ENCODE assay signal across 15 cellular contexts in genomic region chr3:10300087-10300486, GRCh38. TPM values are rescaled to one million over a fixed set of nuclear protein-coding genes. Genes with fewer than 3 reads are reported as not detected.
DNase-seq lines count a peak whose midpoint lies in the region; ATAC-seq and TF ChIP-seq lines count a peak whose summit lies in the region.
"Had no signal": no experiment of that assay in that cellular context is flagged by ENCODE, and none has a peak within 500 bp of the region (broad histone marks: within the 10 kb centered on the region; RNA-seq: fewer than 3 reads in every experiment).

No MANE protein-coding gene starts in this region.

- peak overlapping the region in 10 of 11 experiments; percentile 14 to 82 (median 70); a peak in 19 of 22 replicates for H3K4me2 ChIP-seq in BLaER1 treated with 17β-estradiol and CSF1 and Interleukin-3, amounts not matched to agents 10 nM and 100 nM

- H3K27me3 Mint-ChIP-seq in activated CD8-positive, alpha-beta T cell treated with anti-CD3 and anti-CD28 coated beads for 36 hours = no peaks in the 10 kb centered on the region
- H3K27me3 Mint-ChIP-seq: activated naive CD4-positive, alpha-beta T cell treated with anti-CD3 and anti-CD28 coated beads, Interleukin-2, amount 50 U/mL, for 24 hours had no signal

- H4K20me1 ChIP-seq in BLaER1 treated with 17β-estradiol and CSF1 and Interleukin-3, amounts not matched to agents 10 nM and 100 nM = peaks cover 6 to 62% (median 44%) of the 10 kb centered on the region in 11 experiments; a peak in 19 of 22 replicates

- POLR2A ChIA-PET in activated CD8-positive, alpha-beta T cell treated with anti-CD3 and anti-CD28 coated beads for 36 hours (lab: Charles Lee) = interaction anchor here (1.2 kb wide), 1 partner anchor 12 kb away, joined by 4 read pairs; no protein-coding TSS in a partner anchor

- no peak for TF ChIP-seq CTCF in activated CD8-positive, alpha-beta T cell treated with anti-CD3 and anti-CD28 coated beads for 36 hours (IDR thresholded peaks at IDR 0.05)

- H3K9ac ChIP-seq in BLaER1 treated with 17β-estradiol and CSF1 and Interleukin-3, amounts not matched to agents 10 nM and 100 nM = peak overlapping the region; percentile 25 to 67 (median 35); a peak in 20 of 22 replicates
- H3K9ac ChIP-seq: GM23248 had no signal

- H3K4me3 Mint-ChIP-seq in activated CD8-positive, alpha-beta T cell treated with anti-CD3 and anti-CD28 coated beads for 36 hours = no peak overlapping the region
- H3K4me3 Mint-ChIP-seq: activated naive CD4-positive, alpha-beta T cell treated with anti-CD3 and anti-CD28 coated beads, Interleukin-2, amount 50 U/mL, for 24 hours had no signal

- no peaks in the 10 kb centered on the region for H3K9me3 Mint-ChIP-seq in activated CD8-positive, alpha-beta T cell treated with anti-CD3 and anti-CD28 coated beads for 36 hours
- H3K9me3 Mint-ChIP-seq: activated naive CD4-positive, alpha-beta T cell treated with anti-CD3 and anti-CD28 coated beads, Interleukin-2, amount 50 U/mL, for 24 hours had no signal

- intact Hi-C loops in activated CD8-positive, alpha-beta T cell treated with anti-CD3 and anti-CD28 coated beads for 36 hours (cut with micrococcal nuclease) = no loop called here
- intact Hi-C loops in left colon (cut with DNase I, micrococcal nuclease) = no loop called here

- H3K36me3 ChIP-seq in BLaER1 treated with 17β-estradiol and CSF1 and Interleukin-3, amounts not matched to agents 10 nM and 100 nM = peaks cover 76 to 90% (median 86%) of the 10 kb centered on the region in 11 experiments

- ATAC-seq in GM18511 (IDR thresholded peaks at IDR 0.05; ENCODE audit: unreplicated experiment) (peak; percentile 18), left colon (peak; percentile 4)
- ATAC-seq in activated CD8-positive, alpha-beta T cell treated with anti-CD3 and anti-CD28 coated beads for 36 hours = peak; percentile 25
- ATAC-seq: left ventricle myocardium superior had no signal

- H3K36me3 Mint-ChIP-seq in activated CD8-positive, alpha-beta T cell treated with anti-CD3 and anti-CD28 coated beads for 36 hours (ENCODE audit: low read depth) = peaks cover 44% of the 10 kb centered on the region

- H3K4me1 Mint-ChIP-seq in activated CD8-positive, alpha-beta T cell treated with anti-CD3 and anti-CD28 coated beads for 36 hours (ENCODE audit: low read depth) = peaks cover 12% of the 10 kb centered on the region

- H3K27ac ChIP-seq in BLaER1 treated with 17β-estradiol and CSF1 and Interleukin-3, amounts not matched to agents 10 nM and 100 nM = peak overlapping the region in 10 of 11 experiments; percentile 14 to 80 (median 62); a peak in 20 of 22 replicates
- no peak overlapping the region for H3K27ac ChIP-seq in substantia nigra (ENCODE audit: low read depth, low read length, poor library complexity, severe bottlenecking)

- no peaks in the 10 kb centered on the region for H3K27me3 ChIP-seq in BLaER1 treated with 17β-estradiol and CSF1 and Interleukin-3, amounts not matched to agents 10 nM and 100 nM

- CTCF ChIA-PET in activated CD8-positive, alpha-beta T cell treated with anti-CD3 and anti-CD28 coated beads for 36 hours (lab: Charles Lee) = no interaction called here

- peaks cover 0 to 16% (median 9%) of the 10 kb centered on the region in 11 experiments; a peak in 17 of 22 replicates for H3K9me3 ChIP-seq in BLaER1 treated with 17β-estradiol and CSF1 and Interleukin-3, amounts not matched to agents 10 nM and 100 nM (replicated peaks in 1 of 11)

- DNase-seq in activated CD8-positive, alpha-beta T cell treated with anti-CD3 and anti-CD28 coated beads for 36 hours = no peak
- DNase-seq in left colon (no peak), putamen (ENCODE audit: low spot score) (no peak), substantia nigra (lab: John Stamatoyannopoulos, UW) (no peak), H4 (ENCODE audit: low spot score) (no peak)
- DNase-seq: GM23248, left ventricle myocardium superior, NCI-H2029, PC-3 had no signal

- H3K4me1 ChIP-seq in BLaER1 treated with 17β-estradiol and CSF1 and Interleukin-3, amounts not matched to agents 10 nM and 100 nM = peaks cover 16 to 40% (median 35%) of the 10 kb centered on the region in 10 experiments

- H3K27ac Mint-ChIP-seq in activated CD8-positive, alpha-beta T cell treated with anti-CD3 and anti-CD28 coated beads for 36 hours = peak overlapping the region; percentile 82

- no peak overlapping the region for H3K4me3 ChIP-seq in BLaER1 treated with 17β-estradiol and CSF1 and Interleukin-3, amounts not matched to agents 10 nM and 100 nM
- H3K4me3 ChIP-seq: GM23248 had no signal

RNA-seq across cellular contexts. Expression of gene GHRL, which starts 7.3 kb away (rescaled TPM):
- total RNA-seq in activated CD8-positive, alpha-beta T cell treated with anti-CD3 and anti-CD28 coated beads for 36 hours = under 1 TPM in 1 of 2 experiments, not detected in 1; 0.22 TPM
- total RNA-seq in left colon = 1 to 10 TPM in 1 of 2 donors, under 1 TPM in 1; 0.75 to 1.1 TPM
- total RNA-seq in H4 (2014; rRNA removed; shearing (Covaris generic)) = not detected in 2 replicates
- total RNA-seq: fibroblast of villous mesenchyme, GM23248, left ventricle myocardium superior, myocyte, PC-3, SK-MEL-5 had no signal

RNA-seq across cellular contexts. Expression of gene SEC13, which starts 20.8 kb away (rescaled TPM):
- total RNA-seq in activated CD8-positive, alpha-beta T cell treated with anti-CD3 and anti-CD28 coated beads for 36 hours = 10 to 100 TPM; 89.7 to 89.8 TPM
- 100 to 1,000 TPM; 107 to 134 TPM for total RNA-seq in left colon
- total RNA-seq in H4 (2014; rRNA removed; shearing (Covaris generic)) = 176 and 203 TPM in 2 replicates

RNA-seq across cellular contexts. Expression of gene TATDN2, which starts 51.8 kb away (rescaled TPM):
- 10 to 100 TPM; 37.1 to 38.5 TPM for total RNA-seq in activated CD8-positive, alpha-beta T cell treated with anti-CD3 and anti-CD28 coated beads for 36 hours
- 10 to 100 TPM; 30.2 to 37.9 TPM for total RNA-seq in left colon
- total RNA-seq in H4 (2014; rRNA removed; shearing (Covaris generic)) = 6.4 and 9.7 TPM in 2 replicates
